Comparison of ENCODE assay signal across 1 cellular context in the genomic region with DNA sequence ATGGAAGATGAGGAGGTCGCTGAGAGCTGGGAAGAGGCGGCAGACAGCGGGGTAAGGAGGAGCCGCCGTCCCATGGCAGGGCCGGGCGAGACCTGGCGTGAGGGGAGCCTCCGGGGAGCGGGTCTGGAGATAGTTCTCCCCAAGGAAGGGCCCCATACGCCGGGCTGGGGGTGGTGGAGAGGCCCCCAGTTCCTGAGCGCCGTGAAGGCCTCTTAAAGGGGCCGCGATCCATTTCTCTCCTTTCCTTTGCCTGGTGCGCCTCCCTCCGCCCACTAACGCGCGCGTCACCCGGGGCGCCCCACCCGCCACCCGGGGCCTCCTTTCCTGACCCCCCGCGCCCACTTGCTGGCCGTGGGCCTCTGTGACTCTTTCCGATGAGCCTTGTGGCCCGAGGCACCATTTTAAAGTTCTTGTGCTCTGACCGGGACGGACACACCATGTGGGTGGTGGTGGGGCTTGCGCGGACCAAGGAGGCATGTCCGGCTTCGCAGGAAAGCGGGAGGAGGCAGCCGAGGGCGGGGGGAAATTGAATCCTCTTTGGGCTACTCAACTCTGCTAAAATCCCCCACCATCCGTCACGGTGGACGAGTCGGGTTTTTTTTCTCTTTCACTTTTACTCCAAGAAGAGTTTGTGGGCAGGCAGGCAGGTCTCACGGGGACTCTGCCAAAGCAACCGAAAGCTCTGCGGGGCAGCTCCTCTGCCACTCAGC.
A peak's percentile ranks its signal among the peaks of the same experiment; 100 is the strongest.
TF ChIP-seq lines count a peak whose summit lies in the region.

No MANE protein-coding gene starts in this region.

TF ChIP-seq in neural cell, 6 proteins besides CTCF, POLR2A, EP300 and RAD21:
- TF ChIP-seq, protein P1, sequence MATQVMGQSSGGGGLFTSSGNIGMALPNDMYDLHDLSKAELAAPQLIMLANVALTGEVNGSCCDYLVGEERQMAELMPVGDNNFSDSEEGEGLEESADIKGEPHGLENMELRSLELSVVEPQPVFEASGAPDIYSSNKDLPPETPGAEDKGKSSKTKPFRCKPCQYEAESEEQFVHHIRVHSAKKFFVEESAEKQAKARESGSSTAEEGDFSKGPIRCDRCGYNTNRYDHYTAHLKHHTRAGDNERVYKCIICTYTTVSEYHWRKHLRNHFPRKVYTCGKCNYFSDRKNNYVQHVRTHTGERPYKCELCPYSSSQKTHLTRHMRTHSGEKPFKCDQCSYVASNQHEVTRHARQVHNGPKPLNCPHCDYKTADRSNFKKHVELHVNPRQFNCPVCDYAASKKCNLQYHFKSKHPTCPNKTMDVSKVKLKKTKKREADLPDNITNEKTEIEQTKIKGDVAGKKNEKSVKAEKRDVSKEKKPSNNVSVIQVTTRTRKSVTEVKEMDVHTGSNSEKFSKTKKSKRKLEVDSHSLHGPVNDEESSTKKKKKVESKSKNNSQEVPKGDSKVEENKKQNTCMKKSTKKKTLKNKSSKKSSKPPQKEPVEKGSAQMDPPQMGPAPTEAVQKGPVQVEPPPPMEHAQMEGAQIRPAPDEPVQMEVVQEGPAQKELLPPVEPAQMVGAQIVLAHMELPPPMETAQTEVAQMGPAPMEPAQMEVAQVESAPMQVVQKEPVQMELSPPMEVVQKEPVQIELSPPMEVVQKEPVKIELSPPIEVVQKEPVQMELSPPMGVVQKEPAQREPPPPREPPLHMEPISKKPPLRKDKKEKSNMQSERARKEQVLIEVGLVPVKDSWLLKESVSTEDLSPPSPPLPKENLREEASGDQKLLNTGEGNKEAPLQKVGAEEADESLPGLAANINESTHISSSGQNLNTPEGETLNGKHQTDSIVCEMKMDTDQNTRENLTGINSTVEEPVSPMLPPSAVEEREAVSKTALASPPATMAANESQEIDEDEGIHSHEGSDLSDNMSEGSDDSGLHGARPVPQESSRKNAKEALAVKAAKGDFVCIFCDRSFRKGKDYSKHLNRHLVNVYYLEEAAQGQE (IDR thresholded peaks at IDR 0.05; ENCODE audit: borderline replicate concordance): peak; percentile 55
- TF ChIP-seq POLR2AphosphoS5 (IDR thresholded peaks at IDR 0.05) (peak; percentile 97), MXI1 (conservative IDR thresholded peaks at IDR 0.05; ENCODE audit: poor library complexity, severe bottlenecking) (peak; percentile 88), EZH2 (IDR thresholded peaks at IDR 0.05; ENCODE audit: borderline replicate concordance, insufficient read depth, low read length, poor library complexity, severe bottlenecking) (no peak), SMC3 (conservative IDR thresholded peaks at IDR 0.05; ENCODE audit: poor library complexity) (peak; percentile 43), TAF1 (IDR thresholded peaks at IDR 0.05; ENCODE audit: low read depth) (peak; percentile 74)
